Comparison of ENCODE assay signal across 8 cellular contexts in genomic region chr14:68979722-68980552, GRCh38. TPM values are rescaled to one million over a fixed set of nuclear protein-coding genes. Genes with fewer than 3 reads are reported as not detected.
DNase-seq lines count a peak whose midpoint lies in the region; ATAC-seq and TF ChIP-seq lines count a peak whose summit lies in the region.

No MANE protein-coding gene starts in this region.

- peaks cover 25% of the 10 kb centered on the region for H4K20me1 ChIP-seq in PC-3 (ENCODE audit: low read length)

- peak overlapping the region in 1 of 2 experiments; percentile 74 for H2BK12ac ChIP-seq in mesenchymal stem cell (ENCODE audit: low read length in 2 of 2)

- H3K9me3 Mint-ChIP-seq in type B pancreatic cell = no peaks in the 10 kb centered on the region

- H2AFZ ChIP-seq in PC-3 (ENCODE audit: low read length) (peak overlapping the region; percentile 95), mesenchymal stem cell (ENCODE audit: low read depth, low read length) (peak overlapping the region; percentile 10)

- H3K4me2 ChIP-seq in PC-3 (ENCODE audit: low read length) (peak overlapping the region; percentile 90), mesenchymal stem cell (ENCODE audit: low read length, poor library complexity, severe bottlenecking) (peak overlapping the region; percentile 80)

- peak overlapping the region in 1 of 2 experiments; percentile 35 for H3K14ac ChIP-seq in mesenchymal stem cell (ENCODE audit: low read length in 2 of 2)

- H3K36me3 Mint-ChIP-seq in type B pancreatic cell = peaks cover 12% of the 10 kb centered on the region

- H4K8ac ChIP-seq in mesenchymal stem cell (ENCODE audit: low read length) = peak overlapping the region; percentile 70

- POLR2A ChIA-PET in A673 (lab: Charles Lee; ENCODE audit: low non-redundant PET) (no interaction called here), PC-3 (lab: Charles Lee; ENCODE audit: unreplicated experiment) (interaction anchor here (0.5 to 1.4 kb wide), 7 partner anchors 22 to 418 kb away, joined by 3 to 11 read pairs (median 5); partner anchors contain the start of genes ERH and SLC39A9)

- H2BK15ac ChIP-seq in mesenchymal stem cell (ENCODE audit: low read depth, poor library complexity, severe bottlenecking) = peak overlapping the region; percentile 87

- peak overlapping the region; percentile 64 for H4K91ac ChIP-seq in mesenchymal stem cell (ENCODE audit: low read length)

- peak overlapping the region; percentile 73 to 88 for H3K18ac ChIP-seq in mesenchymal stem cell (ENCODE audit: low read depth in 1 of 2, low read length in 2 of 2)

- peak overlapping the region; percentile 91 for H3K27ac Mint-ChIP-seq in type B pancreatic cell

- H3K4me3 ChIP-seq in A673 (ENCODE audit: low read depth, low read length, poor library complexity, severe bottlenecking) = peak overlapping the region; percentile 100
- peak overlapping the region; percentile 77 for H3K4me3 ChIP-seq in GM12865 (ENCODE audit: low read depth, low read length)
- peak overlapping the region; percentile 98 for H3K4me3 ChIP-seq in PC-3 (ENCODE audit: low read length)
- H3K4me3 ChIP-seq in mesenchymal stem cell (ENCODE audit: insufficient read depth in 1 of 2, low read depth in 1 of 2, low read length in 2 of 2) = peak overlapping the region; percentile 65 to 83

- BruUV-seq in A673 (replicated peaks; lab: Mats Ljungman, UMichigan) = no TSS peak
- TSS peak; percentile 34 for BruUV-seq in PC-3 (replicated peaks; lab: Mats Ljungman, UMichigan)

- TF ChIP-seq CTCF in A673 (conservative IDR thresholded peaks at IDR 0.05; ENCODE audit: low read depth, low read length) = no peak
- no peak for TF ChIP-seq CTCF in GM12865 (IDR thresholded peaks at IDR 0.05; ENCODE audit: insufficient read depth, low read depth, low read length, missing control alignments)
- no peak for TF ChIP-seq CTCF in PC-3 (conservative IDR thresholded peaks at IDR 0.05; ENCODE audit: low read depth, low read length)
- no peak for TF ChIP-seq CTCF in type B pancreatic cell (conservative IDR thresholded peaks at IDR 0.05)

- H3K27ac ChIP-seq in A673 (ENCODE audit: low read depth, low read length, poor library complexity, severe bottlenecking) = peak overlapping the region; percentile 75
- H3K27ac ChIP-seq in PC-3 (ENCODE audit: low read length) = peak overlapping the region; percentile 69
- peak overlapping the region; percentile 84 for H3K27ac ChIP-seq in mesenchymal stem cell (ENCODE audit: low read length, poor library complexity, severe bottlenecking)

- H3K36me3 ChIP-seq in A673 (ENCODE audit: insufficient read depth, low read length, poor library complexity, severe bottlenecking) = peaks cover 4% of the 10 kb centered on the region
- H3K36me3 ChIP-seq in PC-3 (ENCODE audit: low read depth, low read length) = peaks cover 14% of the 10 kb centered on the region
- peaks cover 4 to 7% of the 10 kb centered on the region in 2 experiments for H3K36me3 ChIP-seq in mesenchymal stem cell (ENCODE audit: control insufficient read depth in 1 of 2, insufficient read depth in 2 of 2, low read depth in 1 of 2, low read length in 2 of 2)

- H3K23ac ChIP-seq in mesenchymal stem cell (ENCODE audit: low read length in 2 of 2) = no peak overlapping the region

- peak overlapping the region; percentile 68 for H2AK5ac ChIP-seq in mesenchymal stem cell (ENCODE audit: low read length, severe bottlenecking)

- H3K4ac ChIP-seq in mesenchymal stem cell (ENCODE audit: low read depth in 1 of 2, low read length in 2 of 2) = peak overlapping the region; percentile 36 to 95

- WGBS in mesenchymal stem cell = 6% methylated on average over 33 of the region's 48 CpGs

- H3K27me3 ChIP-seq in A673 (replicated peaks; ENCODE audit: insufficient read depth, low read depth, low read length, poor library complexity) (no peaks in the 10 kb centered on the region), PC-3 (ENCODE audit: low read length) (no peaks in the 10 kb centered on the region), mesenchymal stem cell (ENCODE audit: control insufficient read depth in 1 of 2, insufficient read depth in 1 of 2, low read length in 2 of 2) (no peaks in the 10 kb centered on the region)

- no peaks in the 10 kb centered on the region for H3K9me3 ChIP-seq in A673 (ENCODE audit: low read depth, low read length, poor library complexity, severe bottlenecking)
- no peaks in the 10 kb centered on the region for H3K9me3 ChIP-seq in PC-3 (ENCODE audit: low read length)
- no peaks in the 10 kb centered on the region for H3K9me3 ChIP-seq in mesenchymal stem cell (ENCODE audit: control insufficient read depth, low read length)

- H2BK5ac ChIP-seq in mesenchymal stem cell (ENCODE audit: low read depth, low read length, poor library complexity, severe bottlenecking) = no peak overlapping the region

- peak; percentile 45 for DNase-seq in A673 (ENCODE audit: low spot score)
- no peak for DNase-seq in GM12865 (ENCODE audit: low read depth)
- peak; percentile 75 for DNase-seq in PC-3
- peak; percentile 54 for DNase-seq in dermis blood vessel endothelial cell
- DNase-seq in mesenchymal stem cell = peak; percentile 51
- DNase-seq in type B pancreatic cell (ENCODE audit: extremely low spot score, unreplicated experiment) = no peak
- no peak for DNase-seq in H4 (ENCODE audit: low spot score)

- peaks cover 45% of the 10 kb centered on the region for H3K79me2 ChIP-seq in PC-3 (ENCODE audit: low read length)

- H3K4me1 Mint-ChIP-seq in type B pancreatic cell (ENCODE audit: unreplicated experiment) = peaks cover 43% of the 10 kb centered on the region

- H3K4me1 ChIP-seq in A673 (ENCODE audit: insufficient read depth, low read length, poor library complexity, severe bottlenecking) = peaks cover 13% of the 10 kb centered on the region
- H3K4me1 ChIP-seq in PC-3 (ENCODE audit: insufficient read depth, low read length) = peaks cover 34% of the 10 kb centered on the region
- H3K4me1 ChIP-seq in mesenchymal stem cell (ENCODE audit: control insufficient read depth, insufficient read depth, low read depth, low read length) = peaks cover 28% of the 10 kb centered on the region

- intact Hi-C loops in A673 (cut with micrococcal nuclease; ENCODE audit: unreplicated experiment) = loop anchor here (2.0 kb wide), 2 partner anchors 27 to 69 kb away; no protein-coding TSS in a partner anchor
- intact Hi-C loops in PC-3 (cut with micrococcal nuclease) = loop anchor here (1.0 to 10.0 kb wide), 7 partner anchors 25 to 418 kb away; partner anchors contain the start of genes ERH, EXD2 and SLC39A9

- CTCF ChIA-PET in A673 (lab: Charles Lee) (interaction anchor here (1.2 to 1.4 kb wide), 2 partner anchors 26 to 136 kb away, joined by 3 to 4 read pairs; no protein-coding TSS in a partner anchor), PC-3 (lab: Charles Lee) (interaction anchor here (1.0 to 1.3 kb wide), 4 partner anchors 69 to 127 kb away, joined by 3 to 5 read pairs (median 4); no protein-coding TSS in a partner anchor)

- H3K79me1 ChIP-seq in mesenchymal stem cell (replicated peaks; ENCODE audit: low read length, poor library complexity, severe bottlenecking) = peaks cover 2% of the 10 kb centered on the region

- H3F3A ChIP-seq in PC-3 (ENCODE audit: low read length, unreplicated experiment) = no peaks in the 10 kb centered on the region

- peak overlapping the region; percentile 69 for H3K9ac ChIP-seq in PC-3 (ENCODE audit: low read length)
- peak overlapping the region; percentile 90 for H3K9ac ChIP-seq in mesenchymal stem cell (ENCODE audit: low read length)

- no peaks in the 10 kb centered on the region for H3K27me3 Mint-ChIP-seq in type B pancreatic cell

- peak overlapping the region; percentile 64 for H2BK120ac ChIP-seq in mesenchymal stem cell (ENCODE audit: low read depth, low read length)

- H3K4me3 Mint-ChIP-seq in type B pancreatic cell = peak overlapping the region; percentile 97

- ATAC-seq in PC-3 (peak; percentile 14), HG02970 (IDR thresholded peaks at IDR 0.05; ENCODE audit: low FRiP score, unreplicated experiment) (no peak)

- H3K9me2 ChIP-seq in PC-3 (replicated peaks; ENCODE audit: low read length) = no peaks in the 10 kb centered on the region

RNA-seq across cellular contexts. Expression of gene ACTN1, which starts 0.8 kb away (rescaled TPM):
- 148 and 163 TPM in 2 replicates for total RNA-seq in A673 (2021)
- total RNA-seq in PC-3 (2014; rRNA removed) = 303 and 400 TPM in 2 replicates
- total RNA-seq in dermis blood vessel endothelial cell = 233 and 441 TPM in 2 replicates
- 359 TPM for polyA plus RNA-seq in mesenchymal stem cell (2013, experiment 1 of 2)
- 344 TPM for polyA plus RNA-seq in mesenchymal stem cell (2013, experiment 2 of 2)
- 128 and 176 TPM in 2 replicates for total RNA-seq in type B pancreatic cell (ENCODE audit: low replicate concordance)
- 102 and 127 TPM in 2 replicates for total RNA-seq in H4 (2014; rRNA removed; shearing (Covaris generic))

Comparison
In these comparisons a context has a peak if more than half of its experiments do, and no peak if none do; other contexts are left out.
1. DNase-seq: peak in A673 (single experiment), PC-3 (single experiment), dermis blood vessel endothelial cell (single experiment) and mesenchymal stem cell (single experiment); none in GM12865 (single experiment), type B pancreatic cell (single experiment) and H4 (single experiment).
2. Peak in every context shown above with its lines, with median percentiles within 50 percentile points of each other: H3K27ac ChIP-seq and H3K4me3 ChIP-seq.